3 cellular contexts compared by ENCODE assay signal in the genomic region with DNA sequence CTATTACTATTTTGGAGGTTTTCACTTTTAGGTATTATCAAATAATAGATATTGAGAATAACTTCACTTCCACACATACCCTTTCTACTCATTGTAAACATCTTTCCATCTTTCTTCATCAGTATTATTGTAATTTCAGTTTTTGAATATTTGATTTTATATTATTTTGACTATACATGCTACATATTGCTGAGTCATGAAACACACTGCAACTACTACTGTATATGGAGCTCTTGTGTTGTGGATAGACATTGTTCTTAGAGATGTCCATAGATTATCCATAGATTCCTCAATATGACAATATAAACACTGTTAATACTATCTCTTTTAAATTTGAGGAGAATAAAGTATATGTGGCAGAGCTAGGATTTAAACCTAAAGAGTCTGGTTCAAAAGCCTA.
A peak's percentile ranks its signal among the peaks of the same experiment; 100 is the strongest.
TF ChIP-seq lines count a peak whose summit lies in the region.

No MANE protein-coding gene starts in this region.

TF ChIP-seq in A549, 52 proteins besides CTCF, POLR2A, EP300 and RAD21:
- TF ChIP-seq RCOR1 (IDR thresholded peaks at IDR 0.05; ENCODE audit: low read depth, low read length) = no peak
- TF ChIP-seq EHF (CRISPR knock-in tag; IDR thresholded peaks at IDR 0.05) = no peak
- 0 out of 2 replicates have a peak, but pooled peaks have one; percentile 37 for TF ChIP-seq NFE2L2 (conservative IDR thresholded peaks at IDR 0.05; ENCODE audit: low read length)
- TF ChIP-seq SMC3 (IDR thresholded peaks at IDR 0.05) = no peak
- peak; percentile 73 for TF ChIP-seq MAFK (IDR thresholded peaks at IDR 0.05; ENCODE audit: partially characterized antibody)
- no peak for TF ChIP-seq ZFP36 (IDR thresholded peaks at IDR 0.05; ENCODE audit: borderline replicate concordance, partially characterized antibody)

TF ChIP-seq in IMR-90, 13 proteins besides CTCF, POLR2A, EP300 and RAD21:
- TF ChIP-seq MAFK (IDR thresholded peaks at IDR 0.05; ENCODE audit: low read depth, low read length) (peak; percentile 82), SMC3 (IDR thresholded peaks at IDR 0.05; ENCODE audit: low read depth, low read length) (no peak), MXI1 (IDR thresholded peaks at IDR 0.05; ENCODE audit: borderline replicate concordance, low read depth, low read length) (no peak), NFE2L2 (IDR thresholded peaks at IDR 0.05; ENCODE audit: low read depth, low read length) (peak; percentile 81), CEBPB (IDR thresholded peaks at IDR 0.05; ENCODE audit: low read depth, low read length) (no peak), FOS (IDR thresholded peaks at IDR 0.05; ENCODE audit: low read depth, low read length) (no peak)

TF ChIP-seq in K562, 482 proteins besides CTCF, POLR2A, EP300 and RAD21:
- peak; percentile 52; the same call in 1 of the 2 replicates for TF ChIP-seq MAFK (IDR thresholded peaks at IDR 0.05; ENCODE audit: low read length)
- no peak for TF ChIP-seq ZFP1 (CRISPR knock-in tag; IDR thresholded peaks at IDR 0.05)
- peak; percentile 59 for TF ChIP-seq MAFG (tag; conservative IDR thresholded peaks at IDR 0.05)
- TF ChIP-seq FOXA1 (IDR thresholded peaks at IDR 0.05; ENCODE audit: borderline replicate concordance) = no peak
- peak; percentile 49; the same call in 1 of the 2 replicates for TF ChIP-seq ZNF316 (IDR thresholded peaks at IDR 0.05)
- no peak for TF ChIP-seq ZNF224 (CRISPR knock-in tag; IDR thresholded peaks at IDR 0.05)
- TF ChIP-seq MAFF (IDR thresholded peaks at IDR 0.05; ENCODE audit: low read length) = peak; percentile 45
- no peak for TF ChIP-seq KAT2B (IDR thresholded peaks at IDR 0.05; ENCODE audit: low read depth, low read length)
- TF ChIP-seq C11orf30 (IDR thresholded peaks at IDR 0.05; ENCODE audit: low read depth) = 0 out of 2 replicates have a peak, but pooled peaks have one; percentile 10
